ENCODE assay signal across 15 cellular contexts in genomic region chr6:17813561-17813960, GRCh38.
A peak's percentile ranks its signal among the peaks of the same experiment; 100 is the strongest.
DNase-seq lines count a peak whose midpoint lies in the region; TF ChIP-seq lines count a peak whose summit lies in the region.
"Had no signal": no experiment of that assay in that cellular context is flagged by ENCODE, and none has a peak within 500 bp of the region (broad histone marks: within the 10 kb centered on the region; RNA-seq: fewer than 3 reads in every experiment).

No MANE protein-coding gene starts in this region.

- no peak overlapping the region for H3K4me3 Mint-ChIP-seq in CD14-positive monocyte
- H3K4me3 Mint-ChIP-seq: CD4-positive, CD25-positive, alpha-beta regulatory T cell; CD8-positive, alpha-beta T cell; GM23338; H9 had no signal

- DNase-seq in ACHN (peak; percentile 17), glomerular visceral epithelial cell (ENCODE audit: extremely low spot score) (peak; percentile 47), left kidney (ENCODE audit: low read depth, low spot score) (peak; percentile 9), CD14-positive monocyte (ENCODE audit: low spot score) (no peak), NK-92 (lab: John Stamatoyannopoulos, UW; ENCODE audit: unreplicated experiment) (no peak), hippocampal formation (lab: John Stamatoyannopoulos, UW) (no peak)
- DNase-seq: C1 segment of cervical spinal cord; Calu3; CD4-positive, CD25-positive, alpha-beta regulatory T cell; CD8-positive, alpha-beta T cell; DMS53; DMS79 treated with DMSO at 0.1 percent for 48 hours; GF-D8; H9 had no signal

- H3K36me3 Mint-ChIP-seq in CD14-positive monocyte, result peaks cover 64 to 84% of the 10 kb centered on the region in 2 donors
- H3K36me3 Mint-ChIP-seq: CD4-positive, CD25-positive, alpha-beta regulatory T cell; CD8-positive, alpha-beta T cell had no signal

- intact Hi-C loops in CD14-positive monocyte (cut with micrococcal nuclease), result loop anchor here in 1 of 2 donors (10.0 kb wide), 1 partner anchor 659 kb away; no protein-coding TSS in a partner anchor

- no peak for TF ChIP-seq CTCF in CD14-positive monocyte (IDR thresholded peaks at IDR 0.05)

- H3K27me3 Mint-ChIP-seq in CD14-positive monocyte (ENCODE audit: low read depth in 3 of 3), result peaks cover 0 to 3% (median 0%) of the 10 kb centered on the region in 3 donors

- H3K9me3 Mint-ChIP-seq in CD14-positive monocyte, result peaks cover 0 to 5% (median 2%) of the 10 kb centered on the region in 7 donors
- H3K9me3 Mint-ChIP-seq: CD8-positive, alpha-beta T cell; H9 had no signal

- in situ Hi-C loops in ACHN (cut with HindIII; ENCODE audit: low pct_ligation_motif_present, low pct_unique_long_range_greater_than_20kb, low sequenced_read_pairs), result no loop called here

- H3K4me1 Mint-ChIP-seq in CD14-positive monocyte, result peaks cover 11% of the 10 kb centered on the region
- H3K4me1 Mint-ChIP-seq: CD4-positive, CD25-positive, alpha-beta regulatory T cell; GM23338; H9 had no signal

- H3K27ac Mint-ChIP-seq in CD14-positive monocyte, result peak overlapping the region in 3 of 7 donors; percentile 7 to 16 (median 12)
- H3K27ac Mint-ChIP-seq: CD4-positive, CD25-positive, alpha-beta regulatory T cell; CD8-positive, alpha-beta T cell; GM23338; H9 had no signal

Comparison
In these comparisons a context has a peak if more than half of its experiments do, and no peak if none do; other contexts are left out.
1. DNase-seq: peak in ACHN (single experiment), glomerular visceral epithelial cell (single experiment) and left kidney (single experiment); none in CD14-positive monocyte (single experiment), NK-92 (single experiment) and hippocampal formation (0 of 2).